Comparison of ENCODE assay signal across 1 cellular context in the genomic region with DNA sequence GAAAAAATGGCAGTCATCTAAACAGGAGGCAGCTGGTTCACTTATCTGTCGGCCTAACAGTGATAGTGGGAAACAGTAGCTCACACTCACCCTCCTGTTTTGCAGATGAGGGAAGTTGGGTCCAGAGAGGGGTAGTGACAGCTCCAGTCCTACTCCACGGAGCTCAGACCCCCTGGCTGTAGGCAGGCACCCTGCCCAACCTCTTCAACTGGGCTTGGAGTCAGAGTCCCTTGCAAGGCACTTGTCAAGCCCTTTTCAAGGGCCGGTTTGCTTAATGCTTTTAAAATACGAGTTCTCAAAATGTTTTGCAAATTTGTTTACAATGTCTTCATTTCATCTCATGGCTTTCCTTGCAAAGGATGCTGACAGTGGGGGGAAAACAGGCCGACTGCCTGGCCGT.
TF ChIP-seq lines count a peak whose summit lies in the region.

No MANE protein-coding gene starts in this region.

TF ChIP-seq in K562, 482 proteins besides CTCF, POLR2A, EP300 and RAD21 (continued from another document):
- TF ChIP-seq, protein P1, sequence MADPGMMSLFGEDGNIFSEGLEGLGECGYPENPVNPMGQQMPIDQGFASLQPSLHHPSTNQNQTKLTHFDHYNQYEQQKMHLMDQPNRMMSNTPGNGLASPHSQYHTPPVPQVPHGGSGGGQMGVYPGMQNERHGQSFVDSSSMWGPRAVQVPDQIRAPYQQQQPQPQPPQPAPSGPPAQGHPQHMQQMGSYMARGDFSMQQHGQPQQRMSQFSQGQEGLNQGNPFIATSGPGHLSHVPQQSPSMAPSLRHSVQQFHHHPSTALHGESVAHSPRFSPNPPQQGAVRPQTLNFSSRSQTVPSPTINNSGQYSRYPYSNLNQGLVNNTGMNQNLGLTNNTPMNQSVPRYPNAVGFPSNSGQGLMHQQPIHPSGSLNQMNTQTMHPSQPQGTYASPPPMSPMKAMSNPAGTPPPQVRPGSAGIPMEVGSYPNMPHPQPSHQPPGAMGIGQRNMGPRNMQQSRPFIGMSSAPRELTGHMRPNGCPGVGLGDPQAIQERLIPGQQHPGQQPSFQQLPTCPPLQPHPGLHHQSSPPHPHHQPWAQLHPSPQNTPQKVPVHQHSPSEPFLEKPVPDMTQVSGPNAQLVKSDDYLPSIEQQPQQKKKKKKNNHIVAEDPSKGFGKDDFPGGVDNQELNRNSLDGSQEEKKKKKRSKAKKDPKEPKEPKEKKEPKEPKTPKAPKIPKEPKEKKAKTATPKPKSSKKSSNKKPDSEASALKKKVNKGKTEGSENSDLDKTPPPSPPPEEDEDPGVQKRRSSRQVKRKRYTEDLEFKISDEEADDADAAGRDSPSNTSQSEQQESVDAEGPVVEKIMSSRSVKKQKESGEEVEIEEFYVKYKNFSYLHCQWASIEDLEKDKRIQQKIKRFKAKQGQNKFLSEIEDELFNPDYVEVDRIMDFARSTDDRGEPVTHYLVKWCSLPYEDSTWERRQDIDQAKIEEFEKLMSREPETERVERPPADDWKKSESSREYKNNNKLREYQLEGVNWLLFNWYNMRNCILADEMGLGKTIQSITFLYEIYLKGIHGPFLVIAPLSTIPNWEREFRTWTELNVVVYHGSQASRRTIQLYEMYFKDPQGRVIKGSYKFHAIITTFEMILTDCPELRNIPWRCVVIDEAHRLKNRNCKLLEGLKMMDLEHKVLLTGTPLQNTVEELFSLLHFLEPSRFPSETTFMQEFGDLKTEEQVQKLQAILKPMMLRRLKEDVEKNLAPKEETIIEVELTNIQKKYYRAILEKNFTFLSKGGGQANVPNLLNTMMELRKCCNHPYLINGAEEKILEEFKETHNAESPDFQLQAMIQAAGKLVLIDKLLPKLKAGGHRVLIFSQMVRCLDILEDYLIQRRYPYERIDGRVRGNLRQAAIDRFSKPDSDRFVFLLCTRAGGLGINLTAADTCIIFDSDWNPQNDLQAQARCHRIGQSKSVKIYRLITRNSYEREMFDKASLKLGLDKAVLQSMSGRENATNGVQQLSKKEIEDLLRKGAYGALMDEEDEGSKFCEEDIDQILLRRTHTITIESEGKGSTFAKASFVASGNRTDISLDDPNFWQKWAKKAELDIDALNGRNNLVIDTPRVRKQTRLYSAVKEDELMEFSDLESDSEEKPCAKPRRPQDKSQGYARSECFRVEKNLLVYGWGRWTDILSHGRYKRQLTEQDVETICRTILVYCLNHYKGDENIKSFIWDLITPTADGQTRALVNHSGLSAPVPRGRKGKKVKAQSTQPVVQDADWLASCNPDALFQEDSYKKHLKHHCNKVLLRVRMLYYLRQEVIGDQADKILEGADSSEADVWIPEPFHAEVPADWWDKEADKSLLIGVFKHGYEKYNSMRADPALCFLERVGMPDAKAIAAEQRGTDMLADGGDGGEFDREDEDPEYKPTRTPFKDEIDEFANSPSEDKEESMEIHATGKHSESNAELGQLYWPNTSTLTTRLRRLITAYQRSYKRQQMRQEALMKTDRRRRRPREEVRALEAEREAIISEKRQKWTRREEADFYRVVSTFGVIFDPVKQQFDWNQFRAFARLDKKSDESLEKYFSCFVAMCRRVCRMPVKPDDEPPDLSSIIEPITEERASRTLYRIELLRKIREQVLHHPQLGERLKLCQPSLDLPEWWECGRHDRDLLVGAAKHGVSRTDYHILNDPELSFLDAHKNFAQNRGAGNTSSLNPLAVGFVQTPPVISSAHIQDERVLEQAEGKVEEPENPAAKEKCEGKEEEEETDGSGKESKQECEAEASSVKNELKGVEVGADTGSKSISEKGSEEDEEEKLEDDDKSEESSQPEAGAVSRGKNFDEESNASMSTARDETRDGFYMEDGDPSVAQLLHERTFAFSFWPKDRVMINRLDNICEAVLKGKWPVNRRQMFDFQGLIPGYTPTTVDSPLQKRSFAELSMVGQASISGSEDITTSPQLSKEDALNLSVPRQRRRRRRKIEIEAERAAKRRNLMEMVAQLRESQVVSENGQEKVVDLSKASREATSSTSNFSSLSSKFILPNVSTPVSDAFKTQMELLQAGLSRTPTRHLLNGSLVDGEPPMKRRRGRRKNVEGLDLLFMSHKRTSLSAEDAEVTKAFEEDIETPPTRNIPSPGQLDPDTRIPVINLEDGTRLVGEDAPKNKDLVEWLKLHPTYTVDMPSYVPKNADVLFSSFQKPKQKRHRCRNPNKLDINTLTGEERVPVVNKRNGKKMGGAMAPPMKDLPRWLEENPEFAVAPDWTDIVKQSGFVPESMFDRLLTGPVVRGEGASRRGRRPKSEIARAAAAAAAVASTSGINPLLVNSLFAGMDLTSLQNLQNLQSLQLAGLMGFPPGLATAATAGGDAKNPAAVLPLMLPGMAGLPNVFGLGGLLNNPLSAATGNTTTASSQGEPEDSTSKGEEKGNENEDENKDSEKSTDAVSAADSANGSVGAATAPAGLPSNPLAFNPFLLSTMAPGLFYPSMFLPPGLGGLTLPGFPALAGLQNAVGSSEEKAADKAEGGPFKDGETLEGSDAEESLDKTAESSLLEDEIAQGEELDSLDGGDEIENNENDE (IDR thresholded peaks at IDR 0.05; ENCODE audit: low read depth, low read length): no peak
